23 cellular contexts compared by ENCODE assay signal in genomic region chr5:90379652-90380051, GRCh38.
"Had no signal": no experiment of that assay in that cellular context is flagged by ENCODE, and none has a peak within 500 bp of the region (broad histone marks: within the 10 kb centered on the region; RNA-seq: fewer than 3 reads in every experiment).

No MANE protein-coding gene starts in this region.

- H3K79me2 ChIP-seq: parathyroid adenoma had no signal

- ATAC-seq: gastrocnemius medialis; natural killer cell treated with Interleukin-12 subunit alpha and Interleukin-12 subunit beta and Interleukin-15 and Interleukin-18, amount 100 ng/mL, for 72 hours; sciatic nerve; stimulated activated memory B cell treated with anti-CD40 and anti-IgM and Interleukin-4, amounts not matched to agents 10 μg/mL and 1 μg/mL and 100 μg/mL, for 72 hours; stimulated activated naive CD8-positive, alpha-beta T cell treated with anti-CD3 and anti-CD28 coated beads, Interleukin-15, Interleukin-2, amounts not matched to agents 100 U/mL and 50 U/mL, for 24 hours had no signal

- H3K36me3 ChIP-seq: gastrocnemius medialis, left ventricle myocardium inferior, thoracic aorta, tibial nerve, upper lobe of left lung had no signal

- DNase-seq: dorsolateral prefrontal cortex; effector CD4-positive, alpha-beta T cell; foreskin fibroblast; gastrocnemius medialis; head of caudate nucleus; kidney; left ventricle myocardium inferior; naive B cell; stimulated activated CD4-positive, alpha-beta T cell treated with anti-CD3 and anti-CD28 coated beads, Interleukin-2, amount 100 ng/mL, for 24 hours; stimulated activated CD4-positive, alpha-beta T cell treated with anti-CD3 and anti-CD28 coated beads, Interleukin-4, amount 100 ng/mL, for 24 hours; stimulated activated naive CD8-positive, alpha-beta T cell treated with anti-CD3 and anti-CD28 coated beads, Interleukin-15, Interleukin-2, amounts not matched to agents 100 U/mL and 50 U/mL, for 24 hours; substantia nigra; upper lobe of left lung had no signal

- H3K4me1 Mint-ChIP-seq: memory B cell; naive B cell; neural crest cell; stimulated activated memory B cell treated with anti-CD40 and anti-IgM and Interleukin-4, amounts not matched to agents 10 μg/mL and 1 μg/mL and 100 μg/mL, for 72 hours had no signal

- H3K27ac ChIP-seq: dorsolateral prefrontal cortex, gastrocnemius medialis, left ventricle myocardium inferior, parathyroid adenoma, thoracic aorta, tibial nerve, upper lobe of left lung had no signal

- H3K9me3 Mint-ChIP-seq: natural killer cell treated with Interleukin-12 subunit alpha and Interleukin-12 subunit beta and Interleukin-15 and Interleukin-18, amount 100 ng/mL, for 72 hours; stimulated activated memory B cell treated with anti-CD40 and anti-IgM and Interleukin-4, amounts not matched to agents 10 μg/mL and 1 μg/mL and 100 μg/mL, for 72 hours had no signal

- H3K27me3 Mint-ChIP-seq: progenitor cell of endocrine pancreas had no signal

- H3K36me3 Mint-ChIP-seq: memory B cell; natural killer cell treated with Interleukin-12 subunit alpha and Interleukin-12 subunit beta and Interleukin-15 and Interleukin-18, amount 100 ng/mL, for 72 hours; stimulated activated memory B cell treated with anti-CD40 and anti-IgM and Interleukin-4, amounts not matched to agents 10 μg/mL and 1 μg/mL and 100 μg/mL, for 72 hours had no signal

- H3K27ac Mint-ChIP-seq: memory B cell; naive B cell; natural killer cell treated with Interleukin-12 subunit alpha and Interleukin-12 subunit beta and Interleukin-15 and Interleukin-18, amount 100 ng/mL, for 72 hours; progenitor cell of endocrine pancreas; stimulated activated memory B cell treated with anti-CD40 and anti-IgM and Interleukin-4, amounts not matched to agents 10 μg/mL and 1 μg/mL and 100 μg/mL, for 72 hours had no signal

- H3K4me3 Mint-ChIP-seq: memory B cell; naive B cell; natural killer cell treated with Interleukin-12 subunit alpha and Interleukin-12 subunit beta and Interleukin-15 and Interleukin-18, amount 100 ng/mL, for 72 hours; neural crest cell; stimulated activated memory B cell treated with anti-CD40 and anti-IgM and Interleukin-4, amounts not matched to agents 10 μg/mL and 1 μg/mL and 100 μg/mL, for 72 hours had no signal

- H3K4me1 ChIP-seq: gastrocnemius medialis, left ventricle myocardium inferior, parathyroid adenoma, tibial nerve, upper lobe of left lung had no signal

- H3K4me3 ChIP-seq: dorsolateral prefrontal cortex, gastrocnemius medialis, left ventricle myocardium inferior, lung, thoracic aorta, tibial nerve, upper lobe of left lung had no signal

- H2AFZ ChIP-seq: parathyroid adenoma had no signal

- H3K9me3 ChIP-seq: gastrocnemius medialis, thoracic aorta, upper lobe of left lung had no signal

- H3K27me3 ChIP-seq: dorsolateral prefrontal cortex, gastrocnemius medialis, tibial nerve, upper lobe of left lung had no signal
